Comparison of ENCODE assay signal across 23 cellular contexts in the genomic region with DNA sequence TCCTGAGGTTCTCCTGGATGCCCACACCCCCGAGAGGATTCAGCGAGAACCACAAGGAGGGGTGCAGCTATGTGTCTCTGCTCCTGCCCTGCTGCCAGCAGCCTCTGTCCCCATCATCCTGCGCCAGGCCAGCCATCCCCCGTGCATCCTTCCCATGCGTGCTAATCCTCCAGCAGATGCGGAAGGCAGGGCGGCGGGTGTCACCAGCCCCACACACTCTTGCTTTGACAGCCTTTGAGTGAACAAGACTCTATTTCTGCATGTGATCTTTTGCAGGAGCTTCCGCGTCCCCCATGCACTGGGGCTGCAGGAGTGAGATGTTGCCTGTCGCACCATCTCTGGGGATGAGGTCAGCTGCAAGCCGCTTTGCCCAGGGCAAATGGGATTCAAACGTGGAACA. TPM values are rescaled to one million over a fixed set of nuclear protein-coding genes. Genes with fewer than 3 reads are reported as not detected.
"Had no signal": no experiment of that assay in that cellular context is flagged by ENCODE, and none has a peak within 500 bp of the region (broad histone marks: within the 10 kb centered on the region; RNA-seq: fewer than 3 reads in every experiment).

No MANE protein-coding gene starts in this region.

- H3K9me3 ChIP-seq: heart left ventricle, left lung, mucosa of descending colon, prostate gland, spleen, tibial artery, upper lobe of left lung, vagina had no signal

- H3K27ac ChIP-seq: dorsolateral prefrontal cortex, heart left ventricle, left lung, parathyroid adenoma, prostate gland, spleen, tibial artery, upper lobe of left lung, vagina had no signal

- H2AFZ ChIP-seq: parathyroid adenoma had no signal

- DNase-seq: cortex of kidney; effector CD8-positive, alpha-beta T cell; foreskin melanocyte; heart left ventricle; hypothalamus; left lung; mucosa of descending colon; occipital lobe; retina; spleen; stimulated activated CD4-positive, alpha-beta T cell treated with anti-CD3 and anti-CD28 coated beads, Interleukin-15, amount 100 ng/mL, for 24 hours; stimulated activated CD4-positive, alpha-beta T cell treated with anti-CD3 and anti-CD28 coated beads, Interleukin-1b, Interleukin-23, amount 100 ng/mL, for 48 hours; stimulated activated CD4-positive, alpha-beta T cell treated with anti-CD3 and anti-CD28 coated beads, Interleukin-4, amount 100 ng/mL, for 24 hours; tibial artery had no signal

- H3K27me3 ChIP-seq: upper lobe of left lung, vagina had no signal

- FAIRE-seq: islet of Langerhans had no signal

- H3K36me3 ChIP-seq: heart left ventricle, left lung, prostate gland, spleen, tibial artery, upper lobe of left lung, vagina had no signal

- ATAC-seq: heart left ventricle; left lung; mucosa of descending colon; naive thymus-derived CD8-positive, alpha-beta T cell; sciatic nerve; stimulated activated memory B cell treated with anti-CD40 and anti-IgM and Interleukin-4, amounts not matched to agents 10 μg/mL and 1 μg/mL and 100 μg/mL, for 72 hours had no signal

- H3K9ac ChIP-seq: parathyroid adenoma had no signal

- H3K4me1 ChIP-seq: heart left ventricle, left lung, parathyroid adenoma, prostate gland, spleen, tibial artery, upper lobe of left lung, vagina had no signal

- H3K4me3 ChIP-seq: dorsolateral prefrontal cortex, heart left ventricle, left lung, mucosa of descending colon, prostate gland, spleen, tibial artery, upper lobe of left lung, vagina had no signal

RNA-seq across cellular contexts. Expression of gene OLFM1, which starts 58.0 kb away (rescaled TPM):
- total RNA-seq: naive thymus-derived CD8-positive, alpha-beta T cell had no signal
- polyA plus RNA-seq: naive thymus-derived CD8-positive, alpha-beta T cell had no signal
